10 cellular contexts compared by ENCODE assay signal in genomic region chr6:14275493-14275851, GRCh38.
A peak's percentile ranks its signal among the peaks of the same experiment; 100 is the strongest.
DNase-seq lines count a peak whose midpoint lies in the region; ATAC-seq, FAIRE-seq and TF ChIP-seq lines count a peak whose summit lies in the region.
"Had no signal": no experiment of that assay in that cellular context is flagged by ENCODE, and none has a peak within 500 bp of the region (broad histone marks: within the 10 kb centered on the region; RNA-seq: fewer than 3 reads in every experiment).

No MANE protein-coding gene starts in this region.

- no peak overlapping the region for H2AFZ ChIP-seq in fibroblast of lung (ENCODE audit: low read length)

- no peaks in the 10 kb centered on the region for H4K20me1 ChIP-seq in fibroblast of lung (ENCODE audit: control insufficient read depth, extremely low read depth, insufficient read depth, low read length)

- peak; percentile 70 for DNase-seq in GM03348 (ENCODE audit: low spot score)
- peak; percentile 27 to 54 for DNase-seq in SJCRH30
- DNase-seq in fibroblast of lung (ENCODE audit: low read depth in 2 of 2) = peak; percentile 19 to 58
- peak; percentile 31 to 67 (median 60) for DNase-seq in ovary
- no peak for DNase-seq in activated gamma-delta T cell treated with Interleukin-2 at 50 U/mL for 16 hours
- DNase-seq in small intestine = no peak
- no peak for DNase-seq in foreskin keratinocyte
- DNase-seq in DMS153 treated with DMSO at 0.1 percent for 48 hours (lab: John Stamatoyannopoulos, UW; ENCODE audit: unreplicated experiment) = no peak
- DNase-seq: activated CD4-positive, alpha-beta T cell treated with anti-CD3 and anti-CD28 coated beads for 4 hours; EL had no signal

- intact Hi-C loops in ovary (cut with DNase I) = no loop called here

- no peak for ATAC-seq in foreskin keratinocyte

- H3K4me3 ChIP-seq in SJCRH30 (no peak overlapping the region), fibroblast of lung (replicated peaks in 1 of 4; ENCODE audit: control extremely low read depth in 1 of 4, insufficient read depth in 1 of 4, low read depth in 3 of 4, low read length in 4 of 4) (no peak overlapping the region), ovary (no peak overlapping the region), small intestine (ENCODE audit: low read depth in 1 of 2, low read length in 2 of 2) (no peak overlapping the region)

- H3K4me1 ChIP-seq in SJCRH30 (no peaks in the 10 kb centered on the region), fibroblast of lung (ENCODE audit: control insufficient read depth, extremely low read depth, insufficient read depth, low read length) (no peaks in the 10 kb centered on the region), ovary (ENCODE audit: insufficient read depth) (peaks cover 16% of the 10 kb centered on the region), small intestine (ENCODE audit: control insufficient read depth in 2 of 2, insufficient read depth in 1 of 2, low read depth in 1 of 2, low read length in 1 of 2) (peaks cover 0 to 3% of the 10 kb centered on the region in 2 donors), foreskin keratinocyte (peaks cover 18% of the 10 kb centered on the region)

- TF ChIP-seq CTCF in fibroblast of lung (conservative IDR thresholded peaks at IDR 0.05 in 1 of 2, IDR thresholded peaks at IDR 0.05 in 1 of 2; ENCODE audit: low read depth in 1 of 2, low read length in 2 of 2) (no peak), ovary (IDR thresholded peaks at IDR 0.05) (no peak), foreskin keratinocyte (conservative IDR thresholded peaks at IDR 0.05) (no peak)

- no peak overlapping the region for H3K4me2 ChIP-seq in fibroblast of lung (ENCODE audit: extremely low read depth, insufficient read depth, low read length)

- no peak overlapping the region for H3K27ac ChIP-seq in SJCRH30
- no peak overlapping the region for H3K27ac ChIP-seq in fibroblast of lung (ENCODE audit: insufficient read depth, low read length)
- no peak overlapping the region for H3K27ac ChIP-seq in ovary
- H3K27ac ChIP-seq in small intestine (ENCODE audit: low read depth in 1 of 2, low read length in 1 of 2) = no peak overlapping the region
- no peak overlapping the region for H3K27ac ChIP-seq in foreskin keratinocyte

- H3K9ac ChIP-seq in fibroblast of lung (ENCODE audit: insufficient read depth, low read length) = no peak overlapping the region

- TF ChIP-seq EP300 in ovary (IDR thresholded peaks at IDR 0.05) = no peak

- TF ChIP-seq POLR2A in ovary (IDR thresholded peaks at IDR 0.05) = no peak

- no peak for FAIRE-seq in small intestine (lab: Jason Lieb, UNC)

- H3K27me3 ChIP-seq in SJCRH30 = no peaks in the 10 kb centered on the region
- no peaks in the 10 kb centered on the region for H3K27me3 ChIP-seq in fibroblast of lung (ENCODE audit: control insufficient read depth, insufficient read depth, low read length)
- no peaks in the 10 kb centered on the region for H3K27me3 ChIP-seq in ovary
- no peaks in the 10 kb centered on the region for H3K27me3 ChIP-seq in small intestine (ENCODE audit: control insufficient read depth in 2 of 2, insufficient read depth in 2 of 2, low read length in 2 of 2)
- no peaks in the 10 kb centered on the region for H3K27me3 ChIP-seq in foreskin keratinocyte

- no peaks in the 10 kb centered on the region for H3K79me2 ChIP-seq in fibroblast of lung (ENCODE audit: control insufficient read depth, insufficient read depth, low read length)

- 30 to 39% (median 36%) methylated on average over 9 of the region's 9 CpGs for WGBS in ovary, 3 donors
- WGBS in small intestine, 3 donors = 66 to 88% (median 79%) methylated on average over 9 of the region's 9 CpGs

- no peaks in the 10 kb centered on the region for H3K9me3 ChIP-seq in SJCRH30 (replicated peaks)
- no peaks in the 10 kb centered on the region for H3K9me3 ChIP-seq in fibroblast of lung (ENCODE audit: control insufficient read depth, insufficient read depth, low read depth, low read length)
- no peaks in the 10 kb centered on the region for H3K9me3 ChIP-seq in ovary
- H3K9me3 ChIP-seq in small intestine (ENCODE audit: control insufficient read depth, low read depth) = no peaks in the 10 kb centered on the region

- H3K36me3 ChIP-seq in SJCRH30 (no peaks in the 10 kb centered on the region), fibroblast of lung (ENCODE audit: control insufficient read depth, insufficient read depth, low read length) (no peaks in the 10 kb centered on the region), ovary (no peaks in the 10 kb centered on the region), small intestine (ENCODE audit: control insufficient read depth in 2 of 2, insufficient read depth in 2 of 2, low read length in 2 of 2) (no peaks in the 10 kb centered on the region)

Comparison
In these comparisons a context has a peak if more than half of its experiments do, and no peak if none do; other contexts are left out.
1. DNase-seq: peak in GM03348 (single experiment), SJCRH30 (2 of 2), fibroblast of lung (2 of 2) and ovary (5 of 5); none in activated gamma-delta T cell treated with Interleukin-2 at 50 U/mL for 16 hours (single experiment), small intestine (single experiment), foreskin keratinocyte (0 of 2) and DMS153 treated with DMSO at 0.1 percent for 48 hours (single experiment).